Comparison of ENCODE assay signal across 8 cellular contexts in genomic region chr15:87672309-87672897, GRCh38.
DNase-seq lines count a peak whose midpoint lies in the region; ATAC-seq and TF ChIP-seq lines count a peak whose summit lies in the region.

No MANE protein-coding gene starts in this region.

- in situ Hi-C loops in IMR-90 (cut with MboI; ENCODE audit: low sequenced_read_pairs) (loop anchor here (10.0 kb wide), 1 partner anchor 582 kb away; the partner anchor contains the start of gene NTRK3), brain microvascular endothelial cell (cut with HindIII; ENCODE audit: low pct_ligation_motif_present, low sequenced_read_pairs) (no loop called here)

- H3K23ac ChIP-seq in IMR-90 (ENCODE audit: low read depth, low read length), result no peak overlapping the region

- no peak overlapping the region for H3K4me3 ChIP-seq in IMR-90 (ENCODE audit: insufficient read depth, low read depth, low read length)
- H3K4me3 ChIP-seq in brain microvascular endothelial cell (ENCODE audit: low read depth, low read length), result no peak overlapping the region
- H3K4me3 ChIP-seq in right lobe of liver, result no peak overlapping the region

- peak; percentile 78 for TF ChIP-seq CTCF in IMR-90 (conservative IDR thresholded peaks at IDR 0.05; ENCODE audit: low read depth, low read length)
- peak; percentile 85 for TF ChIP-seq CTCF in brain microvascular endothelial cell (IDR thresholded peaks at IDR 0.05; ENCODE audit: low read depth, low read length, missing control alignments)
- peak; percentile 22 to 54 (median 48) for TF ChIP-seq CTCF in right lobe of liver (IDR thresholded peaks at IDR 0.05)

- H4K20me1 ChIP-seq in IMR-90 (ENCODE audit: insufficient read depth, low read length), result no peaks in the 10 kb centered on the region

- no peak overlapping the region for H3K18ac ChIP-seq in IMR-90 (ENCODE audit: low read depth, low read length)

- H3K9me3 ChIP-seq in IMR-90 (ENCODE audit: control insufficient read depth, insufficient read depth, low read length), result no peaks in the 10 kb centered on the region
- no peaks in the 10 kb centered on the region for H3K9me3 ChIP-seq in right lobe of liver

- no peak overlapping the region for H4K5ac ChIP-seq in IMR-90 (ENCODE audit: low read depth, low read length)

- no peaks in the 10 kb centered on the region for H3K27me3 ChIP-seq in IMR-90 (ENCODE audit: control insufficient read depth, insufficient read depth, low read length)
- no peaks in the 10 kb centered on the region for H3K27me3 ChIP-seq in brain microvascular endothelial cell (replicated peaks)
- peaks cover 0 to 2% of the 10 kb centered on the region in 2 donors for H3K27me3 ChIP-seq in right lobe of liver

- H3K27ac ChIP-seq in IMR-90 (ENCODE audit: insufficient read depth, low read length) (no peak overlapping the region), brain microvascular endothelial cell (no peak overlapping the region), right lobe of liver (no peak overlapping the region)

- H2BK120ac ChIP-seq in IMR-90 (ENCODE audit: low read depth, low read length), result no peak overlapping the region

- TF ChIP-seq RAD21 in IMR-90 (IDR thresholded peaks at IDR 0.05; ENCODE audit: low read length), result peak; percentile 80

- no peak overlapping the region for H4K8ac ChIP-seq in IMR-90 (ENCODE audit: low read depth in 2 of 2, low read length in 2 of 2)

- intact Hi-C loops in IMR-90 (cut with micrococcal nuclease) (loop anchor here (1.0 kb wide), 4 partner anchors 145 to 778 kb away; no protein-coding TSS in a partner anchor), right lobe of liver (cut with DNase I) (no loop called here)

- DNase-seq in AG08396 (ENCODE audit: low spot score) (peak; percentile 24), IMR-90 (peak; percentile 41), brain microvascular endothelial cell (peak; percentile 34), right lobe of liver (no peak), NCI-H69 (lab: John Stamatoyannopoulos, UW) (no peak), NCI-H2107 (lab: John Stamatoyannopoulos, UW) (no peak)

- no peaks in the 10 kb centered on the region for H3K9me1 ChIP-seq in IMR-90 (ENCODE audit: insufficient read depth, low read length)

- H3K14ac ChIP-seq in IMR-90 (replicated peaks; ENCODE audit: low read depth, low read length), result no peak overlapping the region

- H3K9ac ChIP-seq in IMR-90 (ENCODE audit: low read depth, low read length), result no peak overlapping the region

- H4K91ac ChIP-seq in IMR-90 (ENCODE audit: insufficient read depth, low read depth, low read length), result no peak overlapping the region

- no CpG with 5 or more reads among the region's 4 CpGs for WGBS in IMR-90 (ENCODE audit: extremely low coverage in 2 of 2, insufficient read length in 1 of 2), 2 experiments
- WGBS in right lobe of liver (ENCODE audit: insufficient coverage, low coverage, low lambda C conversion rate, missing lambda C conversion rate), result 6% methylated on average over 4 of the region's 4 CpGs

- no peak overlapping the region for H2AK5ac ChIP-seq in IMR-90 (ENCODE audit: low read depth, low read length)

- H3K79me1 ChIP-seq in IMR-90 (ENCODE audit: low read depth in 1 of 2, low read length in 2 of 2), result no peaks in the 10 kb centered on the region

- peak overlapping the region; percentile 16 for H2AFZ ChIP-seq in IMR-90 (replicated peaks; ENCODE audit: low read length, poor library complexity)

- no peak overlapping the region for H3K56ac ChIP-seq in IMR-90 (ENCODE audit: extremely low read depth, insufficient read depth, low read length)

- H3K4me2 ChIP-seq in IMR-90 (ENCODE audit: low read depth, low read length), result no peak overlapping the region

- no peak overlapping the region for H3K4ac ChIP-seq in IMR-90 (ENCODE audit: low read depth, low read length)

- POLR2A ChIA-PET in IMR-90 (lab: Charles Lee; ENCODE audit: unreplicated experiment), result no interaction called here

- dilution Hi-C loops in IMR-90 (cut with HindIII; ENCODE audit: low sequenced_read_pairs, unreplicated experiment), result no loop called here

- ATAC-seq in IMR-90 (ENCODE audit: low read depth) (peak; percentile 86), right lobe of liver (peak in 3 of 4 donors; percentile 41 to 47 (median 46)), GM18498 (IDR thresholded peaks at IDR 0.05; ENCODE audit: unreplicated experiment) (no peak), GM21576 (IDR thresholded peaks at IDR 0.05; ENCODE audit: unreplicated experiment) (no peak)

- no peak overlapping the region for H2BK15ac ChIP-seq in IMR-90 (ENCODE audit: low read depth, low read length)

- H2AK9ac ChIP-seq in IMR-90 (replicated peaks; ENCODE audit: low read depth, low read length, poor library complexity), result no peak overlapping the region

- H3K4me1 ChIP-seq in IMR-90 (ENCODE audit: control insufficient read depth, insufficient read depth, low read length), result no peaks in the 10 kb centered on the region
- no peaks in the 10 kb centered on the region for H3K4me1 ChIP-seq in right lobe of liver

- BruUV-seq in IMR-90 (replicated peaks; lab: Mats Ljungman, UMichigan), result no TSS peak

- TF ChIP-seq POLR2A in IMR-90 (IDR thresholded peaks at IDR 0.05; ENCODE audit: low read depth, low read length) (no peak), right lobe of liver (IDR thresholded peaks at IDR 0.05) (no peak)

- CTCF ChIA-PET in IMR-90 (lab: Yijun Ruan, JAX), result interaction anchor here (1.0 kb wide), 1 partner anchor 571 kb away, joined by 3 read pairs; no protein-coding TSS in a partner anchor

- H3K36me3 ChIP-seq in IMR-90 (ENCODE audit: control insufficient read depth, insufficient read depth, low read length), result no peaks in the 10 kb centered on the region
- H3K36me3 ChIP-seq in brain microvascular endothelial cell (replicated peaks), result no peaks in the 10 kb centered on the region
- H3K36me3 ChIP-seq in right lobe of liver, result no peaks in the 10 kb centered on the region

- no peak overlapping the region for H2BK20ac ChIP-seq in IMR-90 (ENCODE audit: low read depth, low read length)

- H2BK5ac ChIP-seq in IMR-90 (ENCODE audit: low read depth, low read length, poor library complexity, severe bottlenecking), result no peak overlapping the region

TF ChIP-seq in IMR-90, 13 proteins besides CTCF, POLR2A, EP300 and RAD21:
- TF ChIP-seq SMC3 (IDR thresholded peaks at IDR 0.05; ENCODE audit: low read depth, low read length), result peak; percentile 87
- no peak for TF ChIP-seq FOS (IDR thresholded peaks at IDR 0.05; ENCODE audit: low read depth, low read length)

Comparison
In these comparisons a context has a peak if more than half of its experiments do, and no peak if none do; other contexts are left out.
1. DNase-seq: peak in AG08396 (single experiment), IMR-90 (single experiment) and brain microvascular endothelial cell (single experiment); none in right lobe of liver (0 of 3), NCI-H69 (single experiment) and NCI-H2107 (single experiment).
2. ATAC-seq: peak in IMR-90 (single experiment) and right lobe of liver (3 of 4); none in GM18498 (single experiment) and GM21576 (single experiment).
3. Peak in every context shown above with its lines, with median percentiles within 50 percentile points of each other: CTCF ChIP-seq.